ENCODE assay signal across 1 cellular context in genomic region chr5:134738133-134738962, GRCh38.
TF ChIP-seq lines count a peak whose summit lies in the region.

Gene CAMLG (plus strand): TSS chr5:134738548. CDS start chr5:134738621, 73 bp downstream.

TF ChIP-seq in SK-N-SH, 30 proteins besides CTCF, POLR2A, EP300 and RAD21 (continued from another document):
- TF ChIP-seq JUND (IDR thresholded peaks at IDR 0.05) (no peak), ELF1 (IDR thresholded peaks at IDR 0.05) (0 out of 2 replicates have a peak, but pooled peaks have one; percentile 22), GATA2 (CRISPR knock-in tag; IDR thresholded peaks at IDR 0.05) (no peak), IRF3 (IDR thresholded peaks at IDR 0.05; ENCODE audit: low read depth, low read length) (no peak), POLR2AphosphoS5 (IDR thresholded peaks at IDR 0.05; ENCODE audit: low read depth, low read length) (peak; percentile 70)
- TF ChIP-seq, protein P1, sequence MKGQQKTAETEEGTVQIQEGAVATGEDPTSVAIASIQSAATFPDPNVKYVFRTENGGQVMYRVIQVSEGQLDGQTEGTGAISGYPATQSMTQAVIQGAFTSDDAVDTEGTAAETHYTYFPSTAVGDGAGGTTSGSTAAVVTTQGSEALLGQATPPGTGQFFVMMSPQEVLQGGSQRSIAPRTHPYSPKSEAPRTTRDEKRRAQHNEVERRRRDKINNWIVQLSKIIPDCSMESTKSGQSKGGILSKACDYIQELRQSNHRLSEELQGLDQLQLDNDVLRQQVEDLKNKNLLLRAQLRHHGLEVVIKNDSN (IDR thresholded peaks at IDR 0.05; ENCODE audit: borderline replicate concordance, low read depth): peak; percentile 84; the same call in 1 of the 2 replicates
- TF ChIP-seq, protein P2, sequence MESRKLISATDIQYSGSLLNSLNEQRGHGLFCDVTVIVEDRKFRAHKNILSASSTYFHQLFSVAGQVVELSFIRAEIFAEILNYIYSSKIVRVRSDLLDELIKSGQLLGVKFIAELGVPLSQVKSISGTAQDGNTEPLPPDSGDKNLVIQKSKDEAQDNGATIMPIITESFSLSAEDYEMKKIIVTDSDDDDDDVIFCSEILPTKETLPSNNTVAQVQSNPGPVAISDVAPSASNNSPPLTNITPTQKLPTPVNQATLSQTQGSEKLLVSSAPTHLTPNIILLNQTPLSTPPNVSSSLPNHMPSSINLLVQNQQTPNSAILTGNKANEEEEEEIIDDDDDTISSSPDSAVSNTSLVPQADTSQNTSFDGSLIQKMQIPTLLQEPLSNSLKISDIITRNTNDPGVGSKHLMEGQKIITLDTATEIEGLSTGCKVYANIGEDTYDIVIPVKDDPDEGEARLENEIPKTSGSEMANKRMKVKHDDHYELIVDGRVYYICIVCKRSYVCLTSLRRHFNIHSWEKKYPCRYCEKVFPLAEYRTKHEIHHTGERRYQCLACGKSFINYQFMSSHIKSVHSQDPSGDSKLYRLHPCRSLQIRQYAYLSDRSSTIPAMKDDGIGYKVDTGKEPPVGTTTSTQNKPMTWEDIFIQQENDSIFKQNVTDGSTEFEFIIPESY (IDR thresholded peaks at IDR 0.05; ENCODE audit: borderline replicate concordance, low read depth): peak; percentile 87; the same call in 1 of the 2 replicates
